Comparison of ENCODE assay signal across 10 cellular contexts in the genomic region with DNA sequence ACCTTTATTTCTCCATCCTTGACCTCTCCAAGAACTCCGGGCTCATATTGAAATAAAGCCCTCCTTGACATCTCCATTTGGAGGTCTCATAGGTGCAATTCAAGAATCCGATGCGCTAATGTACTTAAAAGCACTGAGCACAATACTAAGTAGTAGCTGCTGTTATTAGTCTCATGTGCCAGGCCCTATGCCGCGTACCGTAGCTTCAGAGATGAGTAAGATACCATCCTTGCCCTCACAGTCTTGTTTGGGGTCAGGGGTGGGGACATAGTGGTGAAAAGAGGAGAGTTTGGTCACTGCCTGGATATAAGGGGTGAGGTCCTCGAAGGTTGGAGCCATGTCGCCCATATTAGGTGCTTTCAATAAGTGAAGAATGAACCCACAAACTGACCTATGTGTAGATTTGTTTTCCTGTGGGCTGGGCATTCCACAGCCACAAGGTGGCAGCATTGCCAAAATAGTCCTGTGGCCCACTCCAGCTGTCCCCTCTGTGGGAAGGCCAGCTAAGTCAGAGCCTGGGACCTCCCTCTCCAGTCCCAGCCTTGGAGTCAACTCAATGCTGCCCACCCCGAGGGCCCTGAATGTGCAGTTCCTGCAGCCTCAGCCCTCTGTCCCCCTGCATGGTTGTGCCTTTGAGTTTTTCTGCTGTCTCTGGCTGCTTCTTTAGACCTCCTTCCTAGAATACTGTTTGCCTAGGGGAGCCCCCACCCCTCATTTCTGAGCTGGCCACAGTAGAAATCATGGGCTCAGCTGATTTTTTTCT. TPM values are rescaled to one million over a fixed set of nuclear protein-coding genes. Genes with fewer than 3 reads are reported as not detected.
DNase-seq lines count a peak whose midpoint lies in the region; ATAC-seq and TF ChIP-seq lines count a peak whose summit lies in the region.
"Had no signal": no experiment of that assay in that cellular context is flagged by ENCODE, and none has a peak within 500 bp of the region (broad histone marks: within the 10 kb centered on the region; RNA-seq: fewer than 3 reads in every experiment).

No MANE protein-coding gene starts in this region.

- intact Hi-C loops in CD8-positive, alpha-beta T cell (cut with DNase I, micrococcal nuclease), result loop anchor here (1.0 to 10.0 kb wide), 3 partner anchors 47 to 171 kb away; a partner anchor contains a TSS
- intact Hi-C loops in head of caudate nucleus (cut with DNase I), result loop anchor here (5.0 kb wide), 1 partner anchor 172 kb away; no protein-coding TSS in a partner anchor

- in situ Hi-C loops in SK-MEL-5 (cut with HindIII; ENCODE audit: low pct_unique_long_range_greater_than_20kb, low sequenced_read_pairs), result no loop called here

- H3K36me3 ChIP-seq in CD8-positive, alpha-beta T cell (ENCODE audit: insufficient read depth, low read length), result no peaks in the 10 kb centered on the region
- H3K36me3 ChIP-seq in parathyroid adenoma (ENCODE audit: control insufficient read depth, insufficient read depth, low read length), result no peaks in the 10 kb centered on the region

- peak; percentile 75 for ATAC-seq in CD8-positive, alpha-beta T cell
- ATAC-seq in GM19452 (IDR thresholded peaks at IDR 0.05; ENCODE audit: unreplicated experiment) (peak; percentile 33), GM21447 (IDR thresholded peaks at IDR 0.05; ENCODE audit: unreplicated experiment) (no peak)
- peak; percentile 64 to 72 for ATAC-seq in activated naive CD4-positive, alpha-beta T cell treated with anti-CD3 and anti-CD28 coated beads, Interleukin-2, amount 50 U/mL, for 72 hours

- H3K27ac Mint-ChIP-seq in CD8-positive, alpha-beta T cell, result no peak overlapping the region
- H3K27ac Mint-ChIP-seq in activated naive CD4-positive, alpha-beta T cell treated with anti-CD3 and anti-CD28 coated beads, Interleukin-2, amount 50 U/mL, for 72 hours, result no peak overlapping the region
- H3K27ac Mint-ChIP-seq: stimulated activated naive CD8-positive, alpha-beta T cell treated with anti-CD3 and anti-CD28 coated beads, Interleukin-15, Interleukin-2, amounts not matched to agents 100 ng/mL and 50 ng/mL, for 24 hours had no signal

- H2AFZ ChIP-seq in parathyroid adenoma, result no peak overlapping the region

- DNase-seq in CD8-positive, alpha-beta T cell, result peak in 6 of 7 experiments; percentile 37 to 77 (median 52)
- peak; percentile 75 for DNase-seq in KG1 (lab: John Stamatoyannopoulos, UW)
- DNase-seq in SK-MEL-5 (ENCODE audit: low read depth, low spot score), result peak; percentile 78
- peak in 1 of 2 donors; percentile 64 for DNase-seq in activated naive CD4-positive, alpha-beta T cell treated with anti-CD3 and anti-CD28 coated beads, Interleukin-2, amount 50 U/mL, for 72 hours (ENCODE audit: low spot score in 2 of 2)
- peak in 41 of 42 donors; percentile 72 to 94 (median 84) for DNase-seq in head of caudate nucleus

- no peak overlapping the region for H3K4me3 Mint-ChIP-seq in CD8-positive, alpha-beta T cell
- H3K4me3 Mint-ChIP-seq: stimulated activated naive CD8-positive, alpha-beta T cell treated with anti-CD3 and anti-CD28 coated beads, Interleukin-15, Interleukin-2, amounts not matched to agents 100 ng/mL and 50 ng/mL, for 24 hours had no signal

- peaks cover 5% of the 10 kb centered on the region for H3K4me1 ChIP-seq in CD8-positive, alpha-beta T cell (ENCODE audit: insufficient read depth, low read length)
- H3K4me1 ChIP-seq in parathyroid adenoma, result no peaks in the 10 kb centered on the region

- no peaks in the 10 kb centered on the region for H3K9me3 ChIP-seq in CD8-positive, alpha-beta T cell (ENCODE audit: low read length)
- H3K9me3 ChIP-seq in parathyroid adenoma (ENCODE audit: control insufficient read depth, low read length), result no peaks in the 10 kb centered on the region

- no peak overlapping the region for H3K4me3 ChIP-seq in CD8-positive, alpha-beta T cell (ENCODE audit: low read depth, low read length)
- no peak overlapping the region for H3K4me3 ChIP-seq in parathyroid adenoma (ENCODE audit: low read depth, low read length)
- H3K4me3 ChIP-seq: SK-N-MC had no signal

- CTCF ChIA-PET in CD8-positive, alpha-beta T cell (lab: Charles Lee), result interaction anchor here (0.6 to 4.4 kb wide), 28 partner anchors 9 to 407 kb away, joined by 3 to 71 read pairs (median 4); a partner anchor contains a TSS

- no peaks in the 10 kb centered on the region for H3K27me3 ChIP-seq in CD8-positive, alpha-beta T cell (ENCODE audit: insufficient read depth, low read length)
- no peaks in the 10 kb centered on the region for H3K27me3 ChIP-seq in parathyroid adenoma (ENCODE audit: control insufficient read depth, insufficient read depth, low read length)

- H3K9ac ChIP-seq in parathyroid adenoma, result no peak overlapping the region

- H3K27me3 Mint-ChIP-seq in CD8-positive, alpha-beta T cell (ENCODE audit: low read depth), result no peaks in the 10 kb centered on the region
- H3K27me3 Mint-ChIP-seq: stimulated activated naive CD8-positive, alpha-beta T cell treated with anti-CD3 and anti-CD28 coated beads, Interleukin-15, Interleukin-2, amounts not matched to agents 100 ng/mL and 50 ng/mL, for 24 hours had no signal

- POLR2A ChIA-PET in CD8-positive, alpha-beta T cell (lab: Charles Lee), result interaction anchor here (1.0 to 1.3 kb wide), 3 partner anchors 8 to 46 kb away, joined by 3 read pairs; no protein-coding TSS in a partner anchor

- peaks cover 30% of the 10 kb centered on the region for H3K4me1 Mint-ChIP-seq in CD8-positive, alpha-beta T cell (ENCODE audit: low read depth)

- H3K27ac ChIP-seq in CD8-positive, alpha-beta T cell (ENCODE audit: low read depth, low read length), result no peak overlapping the region
- H3K27ac ChIP-seq in parathyroid adenoma, result no peak overlapping the region
- H3K27ac ChIP-seq: SK-N-MC had no signal

- no peaks in the 10 kb centered on the region for H3K79me2 ChIP-seq in parathyroid adenoma

- H3K36me3 Mint-ChIP-seq in CD8-positive, alpha-beta T cell, result peaks cover 71% of the 10 kb centered on the region
- peaks cover 11 to 18% of the 10 kb centered on the region in 2 donors for H3K36me3 Mint-ChIP-seq in activated naive CD4-positive, alpha-beta T cell treated with anti-CD3 and anti-CD28 coated beads, Interleukin-2, amount 50 U/mL, for 72 hours

- peak; percentile 60 for TF ChIP-seq CTCF in CD8-positive, alpha-beta T cell (IDR thresholded peaks at IDR 0.05)
- peak; percentile 60 for TF ChIP-seq CTCF in parathyroid adenoma (IDR thresholded peaks at IDR 0.05)

- H3K9me3 Mint-ChIP-seq in CD8-positive, alpha-beta T cell, result no peaks in the 10 kb centered on the region
- peaks cover 0 to 3% of the 10 kb centered on the region in 2 donors for H3K9me3 Mint-ChIP-seq in activated naive CD4-positive, alpha-beta T cell treated with anti-CD3 and anti-CD28 coated beads, Interleukin-2, amount 50 U/mL, for 72 hours
- H3K9me3 Mint-ChIP-seq: stimulated activated naive CD8-positive, alpha-beta T cell treated with anti-CD3 and anti-CD28 coated beads, Interleukin-15, Interleukin-2, amounts not matched to agents 100 ng/mL and 50 ng/mL, for 24 hours had no signal

- H3K4me2 ChIP-seq in parathyroid adenoma (ENCODE audit: low read length), result no peak overlapping the region

RNA-seq across cellular contexts. Expression of a gene that starts 6.5 kb away (rescaled TPM):
- total RNA-seq in CD8-positive, alpha-beta T cell, result 1 to 10 TPM; 7.3 to 7.5 TPM
- 9.5 and 12.2 TPM in 2 replicates for total RNA-seq in SK-MEL-5 (2014; rRNA removed; shearing (Covaris generic))
- 41.2 and 46.1 TPM in 2 replicates for polyA plus RNA-seq in SK-MEL-5 (2015; cell fraction: cytosol; rRNA removed)
- 13.2 and 13.8 TPM in 2 replicates for polyA plus RNA-seq in SK-MEL-5 (2015; cell fraction: nucleus; rRNA removed)
- total RNA-seq in activated naive CD4-positive, alpha-beta T cell treated with anti-CD3 and anti-CD28 coated beads, Interleukin-2, amount 50 U/mL, for 72 hours, result 10 to 100 TPM; 28.1 to 40.2 TPM

RNA-seq across cellular contexts. Expression of a gene that starts 27.5 kb away (rescaled TPM):
- total RNA-seq in CD8-positive, alpha-beta T cell, result 1 to 10 TPM; 6.7 to 7.9 TPM
- total RNA-seq in SK-MEL-5 (2014; rRNA removed; shearing (Covaris generic)), result 5.9 and 7.0 TPM in 2 replicates
- 12.9 and 21.6 TPM in 2 replicates for polyA plus RNA-seq in SK-MEL-5 (2015; cell fraction: cytosol; rRNA removed)
- 7.1 and 16.9 TPM in 2 replicates for polyA plus RNA-seq in SK-MEL-5 (2015; cell fraction: nucleus; rRNA removed)
- total RNA-seq in activated naive CD4-positive, alpha-beta T cell treated with anti-CD3 and anti-CD28 coated beads, Interleukin-2, amount 50 U/mL, for 72 hours, result 1 to 10 TPM; 2.8 to 7.4 TPM

RNA-seq across cellular contexts. Expression of a gene that starts 41.5 kb away (rescaled TPM):
- 10 to 100 TPM; 27.4 to 30.5 TPM for total RNA-seq in CD8-positive, alpha-beta T cell
- total RNA-seq in SK-MEL-5 (2014; rRNA removed; shearing (Covaris generic)), result 21.2 and 27.2 TPM in 2 replicates
- polyA plus RNA-seq in SK-MEL-5 (2015; cell fraction: cytosol; rRNA removed), result 25.0 and 29.8 TPM in 2 replicates
- polyA plus RNA-seq in SK-MEL-5 (2015; cell fraction: nucleus; rRNA removed), result 42.5 and 43.9 TPM in 2 replicates
- 10 to 100 TPM; 57.7 to 61.1 TPM for total RNA-seq in activated naive CD4-positive, alpha-beta T cell treated with anti-CD3 and anti-CD28 coated beads, Interleukin-2, amount 50 U/mL, for 72 hours

RNA-seq across cellular contexts. Expression of a gene that starts 41.7 kb away (rescaled TPM):
- total RNA-seq in CD8-positive, alpha-beta T cell, result 100 to 1,000 TPM; 234 to 242 TPM
- total RNA-seq in SK-MEL-5 (2014; rRNA removed; shearing (Covaris generic)), result 124 and 129 TPM in 2 replicates
- polyA plus RNA-seq in SK-MEL-5 (2015; cell fraction: cytosol; rRNA removed), result 120 and 160 TPM in 2 replicates
- 129 and 159 TPM in 2 replicates for polyA plus RNA-seq in SK-MEL-5 (2015; cell fraction: nucleus; rRNA removed)
- total RNA-seq in activated naive CD4-positive, alpha-beta T cell treated with anti-CD3 and anti-CD28 coated beads, Interleukin-2, amount 50 U/mL, for 72 hours, result 100 to 1,000 TPM; 106 to 159 TPM

RNA-seq across cellular contexts. Expression of a gene that starts 45.1 kb away (rescaled TPM):
- total RNA-seq in CD8-positive, alpha-beta T cell, result 1 to 10 TPM; 2.8 to 3.7 TPM
- total RNA-seq in SK-MEL-5 (2014; rRNA removed; shearing (Covaris generic)), result 198 and 242 TPM in 2 replicates
- polyA plus RNA-seq in SK-MEL-5 (2015; cell fraction: cytosol; rRNA removed), result 395 and 419 TPM in 2 replicates
- polyA plus RNA-seq in SK-MEL-5 (2015; cell fraction: nucleus; rRNA removed), result 126 and 127 TPM in 2 replicates
- total RNA-seq in activated naive CD4-positive, alpha-beta T cell treated with anti-CD3 and anti-CD28 coated beads, Interleukin-2, amount 50 U/mL, for 72 hours, result 10 to 100 TPM in 1 of 2 donors, 1 to 10 TPM in 1; 7.2 to 10.5 TPM
